In the genomic region with DNA sequence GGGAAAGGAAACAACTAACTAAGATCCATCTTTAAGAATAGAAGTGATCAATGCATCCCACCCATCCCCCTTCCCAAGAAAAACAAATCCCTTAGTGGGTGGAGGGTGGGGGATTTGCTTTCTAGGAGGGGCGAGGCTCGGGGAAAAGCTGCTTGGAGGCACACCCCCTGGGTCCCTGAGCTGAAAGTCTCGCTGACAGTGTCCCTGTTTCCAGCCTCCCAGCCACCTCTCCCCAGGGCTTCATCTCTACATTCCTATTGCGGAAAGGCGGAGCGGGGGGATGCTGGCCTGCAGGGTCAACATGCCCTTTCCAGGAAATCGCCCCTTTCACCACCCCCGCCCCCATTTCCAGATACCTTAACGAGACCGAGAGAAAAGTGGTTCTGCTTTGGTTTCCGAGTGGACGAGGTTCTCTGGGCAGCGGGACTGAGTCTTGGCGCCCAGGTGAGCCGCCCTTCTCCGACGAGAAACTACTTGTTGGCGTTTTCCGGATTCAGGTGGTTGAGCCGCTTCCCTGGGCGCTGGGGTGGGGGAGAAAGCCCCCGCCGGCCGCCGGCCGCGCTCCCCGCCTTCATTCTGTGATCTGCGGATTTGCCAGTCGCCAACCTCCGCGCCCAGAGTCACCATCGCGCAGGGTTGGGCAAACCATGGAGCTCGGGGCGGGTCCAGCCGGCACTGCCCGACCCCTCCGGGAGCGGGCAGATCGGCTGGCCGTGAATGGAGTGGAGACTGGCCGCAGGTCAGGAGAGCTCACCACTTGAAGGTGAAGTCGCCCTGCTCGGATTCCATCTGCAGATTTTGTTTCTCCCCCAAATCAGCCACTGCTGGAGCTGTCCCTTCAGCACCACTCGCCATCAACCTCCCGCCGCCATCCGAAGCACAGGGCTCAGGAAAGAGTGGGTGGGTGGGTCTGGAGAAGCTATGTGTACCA, we compare ENCODE assay signal across 9 cellular contexts. TPM values are rescaled to one million over a fixed set of nuclear protein-coding genes. Genes with fewer than 3 reads are reported as not detected.
DNase-seq lines count a peak whose midpoint lies in the region; ATAC-seq lines count a peak whose summit lies in the region.
"Had no signal": no experiment of that assay in that cellular context is flagged by ENCODE, and none has a peak within 500 bp of the region (broad histone marks: within the 10 kb centered on the region; RNA-seq: fewer than 3 reads in every experiment).

No MANE protein-coding gene starts in this region.

- no peak overlapping the region for H3K27ac ChIP-seq in HUES48 (ENCODE audit: low read depth, low read length)
- H3K27ac ChIP-seq: skin epidermis had no signal

- H3K27me3 Mint-ChIP-seq in activated CD8-positive, alpha-beta memory T cell treated with anti-CD3 and anti-CD28 coated beads, Interleukin-2, amount 10 ng/mL, durations not matched to agents 7 days and 5 days, result peaks cover 66% of the 10 kb centered on the region

- no peak overlapping the region for H3K27ac Mint-ChIP-seq in activated CD8-positive, alpha-beta memory T cell treated with anti-CD3 and anti-CD28 coated beads, Interleukin-2, amount 10 ng/mL, durations not matched to agents 7 days and 5 days

- ATAC-seq in left lobe of liver (peak; percentile 23), GM21786 (IDR thresholded peaks at IDR 0.05; ENCODE audit: unreplicated experiment) (no peak), GM18861 (IDR thresholded peaks at IDR 0.05; ENCODE audit: unreplicated experiment) (no peak)
- no peak for ATAC-seq in activated CD8-positive, alpha-beta memory T cell treated with anti-CD3 and anti-CD28 coated beads, Interleukin-2, amount 10 ng/mL, durations not matched to agents 7 days and 5 days

- in situ Hi-C loops in ACHN (cut with HindIII; ENCODE audit: low pct_ligation_motif_present, low pct_unique_long_range_greater_than_20kb, low sequenced_read_pairs), result no loop called here

- no peak overlapping the region for H3K4me3 Mint-ChIP-seq in activated CD8-positive, alpha-beta memory T cell treated with anti-CD3 and anti-CD28 coated beads, Interleukin-2, amount 10 ng/mL, durations not matched to agents 7 days and 5 days

- H3K9me3 Mint-ChIP-seq in activated CD8-positive, alpha-beta memory T cell treated with anti-CD3 and anti-CD28 coated beads, Interleukin-2, amount 10 ng/mL, durations not matched to agents 7 days and 5 days (ENCODE audit: low read depth), result no peaks in the 10 kb centered on the region

- H3K9me3 ChIP-seq in HUES48 (ENCODE audit: control insufficient read depth, insufficient read depth, low read length), result no peaks in the 10 kb centered on the region

- H3K4me1 ChIP-seq in HUES48 (ENCODE audit: control insufficient read depth, insufficient read depth, low read length), result 0 out of 2 replicates have a peak, but pooled peaks cover 3% of the 10 kb centered on the region

- CTCF ChIA-PET in activated CD8-positive, alpha-beta memory T cell treated with anti-CD3 and anti-CD28 coated beads, Interleukin-2, amount 10 ng/mL, durations not matched to agents 7 days and 5 days (lab: Charles Lee), result no interaction called here

- H3K36me3 ChIP-seq in HUES48 (ENCODE audit: control insufficient read depth, insufficient read depth, low read length), result no peaks in the 10 kb centered on the region

- no peaks in the 10 kb centered on the region for H3K36me3 Mint-ChIP-seq in activated CD8-positive, alpha-beta memory T cell treated with anti-CD3 and anti-CD28 coated beads, Interleukin-2, amount 10 ng/mL, durations not matched to agents 7 days and 5 days

- peak overlapping the region; percentile 70 for H3K4me3 ChIP-seq in HUES48 (ENCODE audit: low read depth, low read length)
- H3K4me3 ChIP-seq: skin epidermis had no signal

- peaks cover 6% of the 10 kb centered on the region for H3K4me1 Mint-ChIP-seq in activated CD8-positive, alpha-beta memory T cell treated with anti-CD3 and anti-CD28 coated beads, Interleukin-2, amount 10 ng/mL, durations not matched to agents 7 days and 5 days

- peaks cover 55% of the 10 kb centered on the region for H3K27me3 ChIP-seq in HUES48 (ENCODE audit: control insufficient read depth, insufficient read depth, low read length)

- H3K9ac ChIP-seq in HUES48 (ENCODE audit: low read depth, low read length), result no peak overlapping the region

- peak; percentile 65 for DNase-seq in ACHN
- peak; percentile 46 for DNase-seq in amniotic epithelial cell (ENCODE audit: low read depth)
- DNase-seq in left lobe of liver (ENCODE audit: low spot score), result no peak
- DNase-seq in mesenteric fat pad (ENCODE audit: low spot score), result no peak
- no peak for DNase-seq in activated CD8-positive, alpha-beta memory T cell treated with anti-CD3 and anti-CD28 coated beads, Interleukin-2, amount 10 ng/mL, durations not matched to agents 7 days and 5 days

RNA-seq across cellular contexts. Expression of a gene that starts 0.5 kb away (rescaled TPM):
- total RNA-seq in left lobe of liver (0.08 TPM), mesenteric fat pad (not detected)
- total RNA-seq in activated CD8-positive, alpha-beta memory T cell treated with anti-CD3 and anti-CD28 coated beads, Interleukin-2, amount 10 ng/mL, durations not matched to agents 7 days and 5 days, result not detected

Comparison
In these comparisons a context has a peak if more than half of its experiments do, and no peak if none do; other contexts are left out.
1. DNase-seq: peak in ACHN (single experiment) and amniotic epithelial cell (single experiment); none in left lobe of liver (single experiment), mesenteric fat pad (single experiment) and activated CD8-positive, alpha-beta memory T cell treated with anti-CD3 and anti-CD28 coated beads, Interleukin-2, amount 10 ng/mL, durations not matched to agents 7 days and 5 days (single experiment).